1 cellular context compared by ENCODE assay signal in genomic region chrX:154398668-154399526, GRCh38.
TF ChIP-seq lines count a peak whose summit lies in the region.

No MANE protein-coding gene starts in this region.

TF ChIP-seq in K562, 482 proteins besides CTCF, POLR2A, EP300 and RAD21 (continued from another document and continues in another):
- TF ChIP-seq ZNF318 (IDR thresholded peaks at IDR 0.05; ENCODE audit: borderline replicate concordance in 1 of 2, low read depth in 1 of 2) (no peak), HSF4 (CRISPR knock-in tag; IDR thresholded peaks at IDR 0.05; ENCODE audit: borderline replicate concordance) (no peak), RBM22 (IDR thresholded peaks at IDR 0.05; ENCODE audit: low read depth, low read length, poor library complexity, severe bottlenecking) (peak; percentile 95), SMARCA5 (IDR thresholded peaks at IDR 0.05) (no peak), FIP1L1 (IDR thresholded peaks at IDR 0.05; ENCODE audit: low read depth, low read length, poor library complexity, severe bottlenecking) (no peak), POLR2AphosphoS2 (IDR thresholded peaks at IDR 0.05; ENCODE audit: low read length) (no peak), RBM39 (optimal IDR thresholded peaks at IDR 0.05; ENCODE audit: low read depth, low read length) (peak; percentile 61), TRIM28 (IDR thresholded peaks at IDR 0.05) (no peak), ZBTB8A (IDR thresholded peaks at IDR 0.05; ENCODE audit: partially characterized antibody) (no peak), NCOA2 (IDR thresholded peaks at IDR 0.05; ENCODE audit: partially characterized antibody in 2 of 2) (no peak), USF2 (CRISPR knock-in tag; IDR thresholded peaks at IDR 0.05) (peak; percentile 63), IFI16 (CRISPR knock-in tag; IDR thresholded peaks at IDR 0.05) (no peak), SMARCC2 (IDR thresholded peaks at IDR 0.05; ENCODE audit: low read depth) (no peak), MNT (conservative IDR thresholded peaks at IDR 0.05) (peak; percentile 90 to 96), ARID1B (IDR thresholded peaks at IDR 0.05) (no peak), PTTG1 (tag; IDR thresholded peaks at IDR 0.05; ENCODE audit: low read depth) (no peak), CSDE1 (IDR thresholded peaks at IDR 0.05) (no peak), HOXB6 (CRISPR knock-in tag; IDR thresholded peaks at IDR 0.05; ENCODE audit: borderline replicate concordance) (no peak), RBFOX2 (IDR thresholded peaks at IDR 0.05; ENCODE audit: low read depth, low read length) (peak; percentile 93), MGA (IDR thresholded peaks at IDR 0.05) (peak; percentile 89), SP2 (IDR thresholded peaks at IDR 0.05; ENCODE audit: extremely low read depth, low read depth, low read length, poor library complexity, severe bottlenecking) (no peak), SNAPC5 (CRISPR knock-in tag; IDR thresholded peaks at IDR 0.05) (no peak), ZNF551 (CRISPR knock-in tag; IDR thresholded peaks at IDR 0.05) (no peak)
- TF ChIP-seq, protein P1, sequence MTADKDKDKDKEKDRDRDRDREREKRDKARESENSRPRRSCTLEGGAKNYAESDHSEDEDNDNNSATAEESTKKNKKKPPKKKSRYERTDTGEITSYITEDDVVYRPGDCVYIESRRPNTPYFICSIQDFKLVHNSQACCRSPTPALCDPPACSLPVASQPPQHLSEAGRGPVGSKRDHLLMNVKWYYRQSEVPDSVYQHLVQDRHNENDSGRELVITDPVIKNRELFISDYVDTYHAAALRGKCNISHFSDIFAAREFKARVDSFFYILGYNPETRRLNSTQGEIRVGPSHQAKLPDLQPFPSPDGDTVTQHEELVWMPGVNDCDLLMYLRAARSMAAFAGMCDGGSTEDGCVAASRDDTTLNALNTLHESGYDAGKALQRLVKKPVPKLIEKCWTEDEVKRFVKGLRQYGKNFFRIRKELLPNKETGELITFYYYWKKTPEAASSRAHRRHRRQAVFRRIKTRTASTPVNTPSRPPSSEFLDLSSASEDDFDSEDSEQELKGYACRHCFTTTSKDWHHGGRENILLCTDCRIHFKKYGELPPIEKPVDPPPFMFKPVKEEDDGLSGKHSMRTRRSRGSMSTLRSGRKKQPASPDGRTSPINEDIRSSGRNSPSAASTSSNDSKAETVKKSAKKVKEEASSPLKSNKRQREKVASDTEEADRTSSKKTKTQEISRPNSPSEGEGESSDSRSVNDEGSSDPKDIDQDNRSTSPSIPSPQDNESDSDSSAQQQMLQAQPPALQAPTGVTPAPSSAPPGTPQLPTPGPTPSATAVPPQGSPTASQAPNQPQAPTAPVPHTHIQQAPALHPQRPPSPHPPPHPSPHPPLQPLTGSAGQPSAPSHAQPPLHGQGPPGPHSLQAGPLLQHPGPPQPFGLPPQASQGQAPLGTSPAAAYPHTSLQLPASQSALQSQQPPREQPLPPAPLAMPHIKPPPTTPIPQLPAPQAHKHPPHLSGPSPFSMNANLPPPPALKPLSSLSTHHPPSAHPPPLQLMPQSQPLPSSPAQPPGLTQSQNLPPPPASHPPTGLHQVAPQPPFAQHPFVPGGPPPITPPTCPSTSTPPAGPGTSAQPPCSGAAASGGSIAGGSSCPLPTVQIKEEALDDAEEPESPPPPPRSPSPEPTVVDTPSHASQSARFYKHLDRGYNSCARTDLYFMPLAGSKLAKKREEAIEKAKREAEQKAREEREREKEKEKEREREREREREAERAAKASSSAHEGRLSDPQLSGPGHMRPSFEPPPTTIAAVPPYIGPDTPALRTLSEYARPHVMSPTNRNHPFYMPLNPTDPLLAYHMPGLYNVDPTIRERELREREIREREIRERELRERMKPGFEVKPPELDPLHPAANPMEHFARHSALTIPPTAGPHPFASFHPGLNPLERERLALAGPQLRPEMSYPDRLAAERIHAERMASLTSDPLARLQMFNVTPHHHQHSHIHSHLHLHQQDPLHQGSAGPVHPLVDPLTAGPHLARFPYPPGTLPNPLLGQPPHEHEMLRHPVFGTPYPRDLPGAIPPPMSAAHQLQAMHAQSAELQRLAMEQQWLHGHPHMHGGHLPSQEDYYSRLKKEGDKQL (CRISPR knock-in tag; IDR thresholded peaks at IDR 0.05; ENCODE audit: borderline replicate concordance), result no peak
